In genomic region chr2:10038716-10039115, GRCh38 we compare ENCODE assay signal across 29 cellular contexts. TPM values are rescaled to one million over a fixed set of nuclear protein-coding genes. Genes with fewer than 3 reads are reported as not detected.
DNase-seq lines count a peak whose midpoint lies in the region; ATAC-seq and TF ChIP-seq lines count a peak whose summit lies in the region.
"Had no signal": no experiment of that assay in that cellular context is flagged by ENCODE, and none has a peak within 500 bp of the region (broad histone marks: within the 10 kb centered on the region; RNA-seq: fewer than 3 reads in every experiment).

No MANE protein-coding gene starts in this region.

- H3K9me3 ChIP-seq in left ventricle myocardium inferior (replicated peaks) (no peaks in the 10 kb centered on the region), psoas muscle (no peaks in the 10 kb centered on the region), aorta (ENCODE audit: control insufficient read depth, low read length) (no peaks in the 10 kb centered on the region)
- H3K9me3 ChIP-seq: ascending aorta, spleen, tibial artery had no signal

- H3K27ac Mint-ChIP-seq in dendritic cell treated with granulocyte-macrophage colony-stimulating factor and Interleukin-4, amounts not matched to agents 40 ng/mL and 50 ng/mL, for 4 days, result peak overlapping the region; percentile 99
- no peak overlapping the region for H3K27ac Mint-ChIP-seq in type B pancreatic cell
- H3K27ac Mint-ChIP-seq: activated B cell treated with CpG ODN at 0.5 μM for 24 hours; activated T-helper 1 cell treated with anti-CD3 and anti-CD28 coated beads, Interleukin-12 subunit alpha, Interleukin-12 subunit beta, Interleukin-2, Interleukin-4 antibody, amounts not matched to agents 30 ng/mL and 10 ng/mL and 1 ng/mL, durations not matched to agents 14 hours and 24 hours and 36 hours had no signal

- intact Hi-C loops in left ventricle myocardium inferior (cut with micrococcal nuclease) (no loop called here), cardiac septum (cut with DNase I) (no loop called here), psoas muscle (cut with DNase I) (no loop called here), aorta (cut with DNase I) (no loop called here)
- intact Hi-C loops in dendritic cell treated with granulocyte-macrophage colony-stimulating factor and Interleukin-4, amounts not matched to agents 40 ng/mL and 50 ng/mL, for 4 days (cut with micrococcal nuclease), result no loop called here

- H3K4me1 ChIP-seq in left ventricle myocardium inferior, result peaks cover 90% of the 10 kb centered on the region
- H3K4me1 ChIP-seq in psoas muscle, result peaks cover 55% of the 10 kb centered on the region
- no peaks in the 10 kb centered on the region for H3K4me1 ChIP-seq in aorta (ENCODE audit: control insufficient read depth in 1 of 2, insufficient read depth in 2 of 2, low read length in 2 of 2)

- ATAC-seq in psoas muscle (no peak), aorta (ENCODE audit: low FRiP score) (no peak), GM18498 (IDR thresholded peaks at IDR 0.05; ENCODE audit: unreplicated experiment) (no peak), GM21737 (IDR thresholded peaks at IDR 0.05; ENCODE audit: unreplicated experiment) (no peak)
- ATAC-seq: activated naive CD4-positive, alpha-beta T cell treated with anti-CD3 and anti-CD28 coated beads, Interleukin-2, amount 50 U/mL, for 72 hours; HCT116; left cardiac atrium had no signal

- DNase-seq in left ventricle myocardium inferior, result no peak
- no peak for DNase-seq in cardiac septum (ENCODE audit: low spot score)
- peak in 1 of 2 donors; percentile 16 for DNase-seq in psoas muscle
- peak; percentile 12 to 19 for DNase-seq in aorta
- no peak for DNase-seq in type B pancreatic cell (ENCODE audit: extremely low spot score, unreplicated experiment)
- DNase-seq: 8988T; activated B cell treated with CpG ODN at 0.5 μM for 24 hours; activated CD4-positive, alpha-beta T cell treated with anti-CD3 and anti-CD28 coated beads, Interleukin-2, amount 50 U/mL, for 4 hours; AML-193; dorsolateral prefrontal cortex; left cardiac atrium; mesenchymal stem cell; NCI-H1436 treated with DMSO at 0.1 percent for 48 hours; NCI-H2107; NCI-H446; retina; SHP77; spleen; stimulated activated CD4-positive, alpha-beta T cell treated with anti-CD3 and anti-CD28 coated beads, Interleukin-2, amount 100 ng/mL, for 48 hours; stimulated activated naive CD4-positive, alpha-beta T cell treated with Interleukin-2 at 50 U/mL for 16 hours; SW 1271; tibial artery had no signal

- H3K27ac ChIP-seq in left ventricle myocardium inferior (replicated peaks) (peak overlapping the region; percentile 84), psoas muscle (peak overlapping the region; percentile 4), aorta (ENCODE audit: low read depth in 1 of 2, low read length in 2 of 2) (no peak overlapping the region)

- H3K27me3 ChIP-seq in left ventricle myocardium inferior (ENCODE audit: low read depth), result no peaks in the 10 kb centered on the region
- H3K27me3 ChIP-seq in psoas muscle (ENCODE audit: insufficient read depth in 3 of 3, low read length in 2 of 3), result no peaks in the 10 kb centered on the region
- H3K27me3 ChIP-seq in aorta (ENCODE audit: control insufficient read depth in 1 of 2, insufficient read depth in 2 of 2, low read length in 1 of 2), result no peaks in the 10 kb centered on the region
- H3K27me3 ChIP-seq: ascending aorta, dorsolateral prefrontal cortex, tibial artery had no signal

- peaks cover 14% of the 10 kb centered on the region for H3K27me3 Mint-ChIP-seq in dendritic cell treated with granulocyte-macrophage colony-stimulating factor and Interleukin-4, amounts not matched to agents 40 ng/mL and 50 ng/mL, for 4 days
- peaks cover 15% of the 10 kb centered on the region for H3K27me3 Mint-ChIP-seq in type B pancreatic cell
- H3K27me3 Mint-ChIP-seq: activated B cell treated with CpG ODN at 0.5 μM for 24 hours had no signal

- H3K36me3 Mint-ChIP-seq in dendritic cell treated with granulocyte-macrophage colony-stimulating factor and Interleukin-4, amounts not matched to agents 40 ng/mL and 50 ng/mL, for 4 days (ENCODE audit: low read depth), result peaks cover 34% of the 10 kb centered on the region
- H3K36me3 Mint-ChIP-seq in type B pancreatic cell, result peaks cover 3% of the 10 kb centered on the region

- no peak overlapping the region for H3K4me3 Mint-ChIP-seq in dendritic cell treated with granulocyte-macrophage colony-stimulating factor and Interleukin-4, amounts not matched to agents 40 ng/mL and 50 ng/mL, for 4 days
- no peak overlapping the region for H3K4me3 Mint-ChIP-seq in type B pancreatic cell
- H3K4me3 Mint-ChIP-seq: activated B cell treated with CpG ODN at 0.5 μM for 24 hours; activated T-helper 1 cell treated with anti-CD3 and anti-CD28 coated beads, Interleukin-12 subunit alpha, Interleukin-12 subunit beta, Interleukin-2, Interleukin-4 antibody, amounts not matched to agents 30 ng/mL and 10 ng/mL and 1 ng/mL, durations not matched to agents 14 hours and 24 hours and 36 hours had no signal

- TF ChIP-seq CTCF in left ventricle myocardium inferior (IDR thresholded peaks at IDR 0.05; ENCODE audit: borderline replicate concordance) (no peak), psoas muscle (IDR thresholded peaks at IDR 0.05) (no peak), type B pancreatic cell (conservative IDR thresholded peaks at IDR 0.05) (no peak)

- no peaks in the 10 kb centered on the region for H3K9me3 Mint-ChIP-seq in dendritic cell treated with granulocyte-macrophage colony-stimulating factor and Interleukin-4, amounts not matched to agents 40 ng/mL and 50 ng/mL, for 4 days
- no peaks in the 10 kb centered on the region for H3K9me3 Mint-ChIP-seq in type B pancreatic cell
- H3K9me3 Mint-ChIP-seq: activated B cell treated with CpG ODN at 0.5 μM for 24 hours; activated naive CD4-positive, alpha-beta T cell treated with anti-CD3 and anti-CD28 coated beads, Interleukin-2, amount 50 U/mL, for 72 hours; activated T-helper 1 cell treated with anti-CD3 and anti-CD28 coated beads, Interleukin-12 subunit alpha, Interleukin-12 subunit beta, Interleukin-2, Interleukin-4 antibody, amounts not matched to agents 30 ng/mL and 10 ng/mL and 1 ng/mL, durations not matched to agents 14 hours and 24 hours and 36 hours had no signal

- no peaks in the 10 kb centered on the region for H3K36me3 ChIP-seq in left ventricle myocardium inferior
- no peaks in the 10 kb centered on the region for H3K36me3 ChIP-seq in psoas muscle (ENCODE audit: insufficient read depth in 1 of 2, low read depth in 1 of 2)
- H3K36me3 ChIP-seq in aorta (ENCODE audit: control insufficient read depth in 1 of 2, insufficient read depth in 2 of 2, low read length in 1 of 2), result no peaks in the 10 kb centered on the region
- H3K36me3 ChIP-seq: ascending aorta, spleen, tibial artery had no signal

- H3K4me3 ChIP-seq in left ventricle myocardium inferior (no peak overlapping the region), psoas muscle (no peak overlapping the region), aorta (ENCODE audit: low read length in 2 of 2) (no peak overlapping the region)
- H3K4me3 ChIP-seq: ascending aorta, dorsolateral prefrontal cortex, spleen, tibial artery had no signal

- peaks cover 86% of the 10 kb centered on the region for H3K4me1 Mint-ChIP-seq in dendritic cell treated with granulocyte-macrophage colony-stimulating factor and Interleukin-4, amounts not matched to agents 40 ng/mL and 50 ng/mL, for 4 days (ENCODE audit: low read depth)
- H3K4me1 Mint-ChIP-seq in type B pancreatic cell (ENCODE audit: unreplicated experiment), result peaks cover 14% of the 10 kb centered on the region

RNA-seq across cellular contexts. Expression of gene KLF11, which starts 4.6 kb away (rescaled TPM):
- total RNA-seq in left ventricle myocardium inferior (20.8 TPM), cardiac septum (22.3 TPM), psoas muscle (10 to 100 TPM; 10.6 to 27.0 (median 17.3) TPM), aorta (10 to 100 TPM; 30.7 to 33.6 TPM), type B pancreatic cell (ENCODE audit: low replicate concordance) (11.8 and 13.1 TPM in 2 replicates)
- polyA plus RNA-seq in psoas muscle (10 to 100 TPM in 1 of 3 donors, 1 to 10 TPM in 2; 7.0 to 11.8 (median 9.6) TPM), aorta (10 to 100 TPM in 1 of 2 donors, 1 to 10 TPM in 1; 7.8 to 10.2 TPM)

RNA-seq across cellular contexts. Expression of gene CYS1, which starts 41.5 kb away (rescaled TPM):
- 3.3 TPM for total RNA-seq in left ventricle myocardium inferior
- total RNA-seq in cardiac septum, result 3.8 TPM
- under 1 TPM; 0.13 to 0.58 (median 0.16) TPM for total RNA-seq in psoas muscle
- polyA plus RNA-seq in psoas muscle, result under 1 TPM; 0.06 to 0.10 (median 0.07) TPM
- 10 to 100 TPM; 11.4 to 13.9 TPM for total RNA-seq in aorta
- polyA plus RNA-seq in aorta, result 10 to 100 TPM; 14.7 to 16.4 TPM
- 0.79 and 0.94 TPM in 2 replicates for total RNA-seq in type B pancreatic cell (ENCODE audit: low replicate concordance)
- total RNA-seq: activated naive CD4-positive, alpha-beta T cell treated with anti-CD3 and anti-CD28 coated beads, Interleukin-2, amount 50 U/mL, for 72 hours had no signal

Comparison
In these comparisons a context has a peak if more than half of its experiments do, and no peak if none do; other contexts are left out.
1. DNase-seq: peak in aorta (2 of 2); none in left ventricle myocardium inferior (single experiment), cardiac septum (single experiment) and type B pancreatic cell (single experiment).
2. H3K27ac ChIP-seq: peak in left ventricle myocardium inferior (single experiment) and psoas muscle (single experiment); none in aorta (0 of 2).